ENCODE assay signal across 25 cellular contexts in the genomic region with DNA sequence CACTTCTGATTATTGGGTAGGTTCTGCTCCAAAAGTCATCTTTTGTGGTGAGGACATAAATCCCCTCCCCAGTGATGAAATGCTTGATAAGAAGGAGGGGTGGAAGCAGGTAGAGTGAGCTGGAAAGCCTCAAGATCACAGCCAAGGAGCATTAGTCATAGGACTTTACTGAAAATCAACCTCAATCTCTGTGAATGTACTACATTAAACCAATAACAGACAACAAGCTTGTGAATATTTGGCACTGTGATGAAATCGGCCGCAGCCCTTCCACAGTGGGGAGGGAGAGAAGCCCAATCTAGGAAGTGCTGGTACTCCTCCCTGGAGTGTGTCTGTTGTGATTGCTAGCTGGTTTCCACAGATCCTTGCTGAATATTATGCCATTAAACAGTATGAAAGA. TPM values are rescaled to one million over a fixed set of nuclear protein-coding genes. Genes with fewer than 3 reads are reported as not detected.
DNase-seq lines count a peak whose midpoint lies in the region; TF ChIP-seq lines count a peak whose summit lies in the region.
"Had no signal": no experiment of that assay in that cellular context is flagged by ENCODE, and none has a peak within 500 bp of the region (broad histone marks: within the 10 kb centered on the region; RNA-seq: fewer than 3 reads in every experiment).

No MANE protein-coding gene starts in this region.

- no peaks in the 10 kb centered on the region for H3K36me3 Mint-ChIP-seq in MCF 10A (ENCODE audit: insufficient read depth, unreplicated experiment)
- H3K36me3 Mint-ChIP-seq: CD4-positive, alpha-beta memory T cell; stimulated activated effector memory CD8-positive, alpha-beta T cell treated with anti-CD3 and anti-CD28 coated beads, Interleukin-12 subunit alpha, Interleukin-12 subunit beta, amount 100 ng/mL, for 72 hours had no signal

- no peaks in the 10 kb centered on the region for H3K9me3 Mint-ChIP-seq in MCF 10A (ENCODE audit: unreplicated experiment)
- H3K9me3 Mint-ChIP-seq: CD4-positive, alpha-beta memory T cell; endodermal cell; stimulated activated effector memory CD8-positive, alpha-beta T cell treated with anti-CD3 and anti-CD28 coated beads, Interleukin-12 subunit alpha, Interleukin-12 subunit beta, amount 100 ng/mL, for 72 hours had no signal

- H3K4me2 ChIP-seq in mesenchymal stem cell (ENCODE audit: low read length, poor library complexity, severe bottlenecking) = no peak overlapping the region

- no peak overlapping the region for H4K91ac ChIP-seq in mesenchymal stem cell (ENCODE audit: low read length)

- peaks cover 0 to 7% of the 10 kb centered on the region in 2 donors for H3K27me3 ChIP-seq in breast epithelium
- peaks cover 9 to 21% of the 10 kb centered on the region in 2 experiments for H3K27me3 ChIP-seq in mesenchymal stem cell (ENCODE audit: control insufficient read depth in 1 of 2, insufficient read depth in 1 of 2, low read length in 2 of 2)
- no peaks in the 10 kb centered on the region for H3K27me3 ChIP-seq in transverse colon
- H3K27me3 ChIP-seq: SJSA1 had no signal

- no peak overlapping the region for H4K8ac ChIP-seq in mesenchymal stem cell (ENCODE audit: low read length)

- WGBS in mesenchymal stem cell = 100% methylated on average over 2 of the region's 2 CpGs
- 54 to 60% methylated on average over 1 to 2 of the region's 2 CpGs for WGBS in transverse colon (ENCODE audit: low coverage in 1 of 2), 2 donors

- TF ChIP-seq EP300 in transverse colon (IDR thresholded peaks at IDR 0.05; ENCODE audit: low read depth) = no peak

- no peak overlapping the region for H2BK12ac ChIP-seq in mesenchymal stem cell (ENCODE audit: low read length in 2 of 2)

- no peak overlapping the region for H3K4me3 Mint-ChIP-seq in MCF 10A (ENCODE audit: unreplicated experiment)
- H3K4me3 Mint-ChIP-seq: CD4-positive, alpha-beta memory T cell; endodermal cell; stimulated activated effector memory CD8-positive, alpha-beta T cell treated with anti-CD3 and anti-CD28 coated beads, Interleukin-12 subunit alpha, Interleukin-12 subunit beta, amount 100 ng/mL, for 72 hours had no signal

- no peak for TF ChIP-seq POLR2A in breast epithelium (IDR thresholded peaks at IDR 0.05)
- no peak for TF ChIP-seq POLR2A in transverse colon (IDR thresholded peaks at IDR 0.05)

- no peaks in the 10 kb centered on the region for H3K4me1 ChIP-seq in breast epithelium
- peaks cover 2% of the 10 kb centered on the region for H3K4me1 ChIP-seq in mesenchymal stem cell (ENCODE audit: control insufficient read depth, insufficient read depth, low read depth, low read length)
- no peaks in the 10 kb centered on the region for H3K4me1 ChIP-seq in transverse colon

- H3K14ac ChIP-seq in mesenchymal stem cell (ENCODE audit: low read length in 2 of 2) = no peak overlapping the region

- in situ Hi-C loops in transverse colon (cut with MboI; ENCODE audit: low pct_ligation_motif_present in 1 of 4, low pct_unique_long_range_greater_than_20kb in 1 of 4, low sequenced_read_pairs in 3 of 4) = loop anchor here in 1 of 4 donors (25.0 kb wide), 1 partner anchor 145 kb away; no protein-coding TSS in a partner anchor

- H2BK120ac ChIP-seq in mesenchymal stem cell (ENCODE audit: low read depth, low read length) = no peak overlapping the region

- no peak overlapping the region for H2BK5ac ChIP-seq in mesenchymal stem cell (ENCODE audit: low read depth, low read length, poor library complexity, severe bottlenecking)

- TF ChIP-seq CTCF in MCF 10A (IDR thresholded peaks at IDR 0.05; ENCODE audit: unreplicated experiment) (no peak), breast epithelium (IDR thresholded peaks at IDR 0.05) (no peak), transverse colon (IDR thresholded peaks at IDR 0.05) (no peak)

- no peak overlapping the region for H3K23ac ChIP-seq in mesenchymal stem cell (ENCODE audit: low read length in 2 of 2)

- H3K79me1 ChIP-seq in mesenchymal stem cell (replicated peaks; ENCODE audit: low read length, poor library complexity, severe bottlenecking) = no peaks in the 10 kb centered on the region

- H3K9me3 ChIP-seq in breast epithelium (no peaks in the 10 kb centered on the region), mesenchymal stem cell (ENCODE audit: control insufficient read depth, low read length) (no peaks in the 10 kb centered on the region), transverse colon (no peaks in the 10 kb centered on the region)
- H3K9me3 ChIP-seq: HAP-1, SJSA1 had no signal

- H2BK15ac ChIP-seq in mesenchymal stem cell (ENCODE audit: low read depth, poor library complexity, severe bottlenecking) = no peak overlapping the region

- no peak overlapping the region for H3K4ac ChIP-seq in mesenchymal stem cell (ENCODE audit: low read depth in 1 of 2, low read length in 2 of 2)

- H3K27ac ChIP-seq in breast epithelium (no peak overlapping the region), mesenchymal stem cell (ENCODE audit: low read length, poor library complexity, severe bottlenecking) (no peak overlapping the region), transverse colon (no peak overlapping the region)
- H3K27ac ChIP-seq: HL-60, SJSA1 had no signal

- DNase-seq in MCF 10A (ENCODE audit: unreplicated experiment) = peak; percentile 64
- DNase-seq in breast epithelium (ENCODE audit: low spot score in 2 of 2) = no peak
- peak; percentile 55 for DNase-seq in amniotic epithelial cell (ENCODE audit: low read depth)
- peak; percentile 47 for DNase-seq in kidney tubule cell (ENCODE audit: low spot score)
- DNase-seq in mesenchymal stem cell = no peak
- DNase-seq in C1 segment of cervical spinal cord (lab: John Stamatoyannopoulos, UW) = no peak
- no peak for DNase-seq in T1000 (lab: John Stamatoyannopoulos, UW)
- DNase-seq in transverse colon = no peak
- DNase-seq: activated effector memory CD4-positive, alpha-beta T cell treated with Interleukin-2 at 50 U/mL for 16 hours; CD4-positive, alpha-beta memory T cell; endodermal cell; foreskin fibroblast; KBM-7; left colon; NCI-H1105 treated with DMSO at 0.1 percent for 48 hours; retina; stimulated activated CD4-positive, alpha-beta T cell treated with anti-CD3 and anti-CD28 coated beads, Interleukin-15, amount 100 ng/mL, for 24 hours; T-helper 2 cell; trophoblast cell had no signal

- CTCF ChIA-PET in MCF 10A (lab: Yijun Ruan, JAX) = interaction anchor here (0.6 to 4.1 kb wide), 6 partner anchors 9 to 336 kb away, joined by 3 to 20 read pairs (median 4); no protein-coding TSS in a partner anchor

- POLR2A ChIA-PET in MCF 10A (lab: Yijun Ruan, JAX) = interaction anchor here (0.6 to 2.2 kb wide), 7 partner anchors 9 to 954 kb away, joined by 3 to 9 read pairs (median 3); partner anchors contain the start of genes MBIP and SLC25A21

- H3K27me3 Mint-ChIP-seq in MCF 10A (ENCODE audit: insufficient read depth, unreplicated experiment) = no peaks in the 10 kb centered on the region

- no peak overlapping the region for H3K9ac ChIP-seq in mesenchymal stem cell (ENCODE audit: low read length)

- no peaks in the 10 kb centered on the region for H3K36me3 ChIP-seq in breast epithelium
- H3K36me3 ChIP-seq in mesenchymal stem cell (ENCODE audit: control insufficient read depth in 1 of 2, insufficient read depth in 2 of 2, low read depth in 1 of 2, low read length in 2 of 2) = no peaks in the 10 kb centered on the region
- no peaks in the 10 kb centered on the region for H3K36me3 ChIP-seq in transverse colon
- H3K36me3 ChIP-seq: HAP-1, SJSA1 had no signal

- H3K4me1 Mint-ChIP-seq in MCF 10A (ENCODE audit: insufficient read depth, unreplicated experiment) = peaks cover 14% of the 10 kb centered on the region
- H3K4me1 Mint-ChIP-seq: CD4-positive, alpha-beta memory T cell; stimulated activated effector memory CD8-positive, alpha-beta T cell treated with anti-CD3 and anti-CD28 coated beads, Interleukin-12 subunit alpha, Interleukin-12 subunit beta, amount 100 ng/mL, for 72 hours had no signal

- H2AFZ ChIP-seq in mesenchymal stem cell (ENCODE audit: low read depth, low read length) = no peak overlapping the region

- H3K27ac Mint-ChIP-seq in MCF 10A (ENCODE audit: low read depth, unreplicated experiment) = no peak overlapping the region
- H3K27ac Mint-ChIP-seq: CD4-positive, alpha-beta memory T cell; endodermal cell; stimulated activated effector memory CD8-positive, alpha-beta T cell treated with anti-CD3 and anti-CD28 coated beads, Interleukin-12 subunit alpha, Interleukin-12 subunit beta, amount 100 ng/mL, for 72 hours had no signal

- intact Hi-C loops in MCF 10A (cut with micrococcal nuclease) = loop anchor here (10.0 kb wide), 2 partner anchors 97 to 113 kb away; no protein-coding TSS in a partner anchor
- intact Hi-C loops in breast epithelium (cut with DNase I; ENCODE audit: low total_unique reads) = no loop called here
- intact Hi-C loops in transverse colon (cut with DNase I; ENCODE audit: low total_unique reads) = no loop called here

- H3K4me3 ChIP-seq in breast epithelium (no peak overlapping the region), mesenchymal stem cell (ENCODE audit: insufficient read depth in 1 of 2, low read depth in 1 of 2, low read length in 2 of 2) (no peak overlapping the region), transverse colon (no peak overlapping the region)
- H3K4me3 ChIP-seq: HAP-1, SJSA1 had no signal

- no TSS peak for BruUV-seq in MCF 10A (replicated peaks; lab: Mats Ljungman, UMichigan)

- no peak overlapping the region for H2AK5ac ChIP-seq in mesenchymal stem cell (ENCODE audit: low read length, severe bottlenecking)

- H3K18ac ChIP-seq in mesenchymal stem cell (ENCODE audit: low read depth in 1 of 2, low read length in 2 of 2) = no peak overlapping the region

RNA-seq across cellular contexts. Expression of gene PTCSC3, which starts 41.2 kb away (rescaled TPM):
- not detected in 2 replicates for total RNA-seq in MCF 10A (2022)
- total RNA-seq in breast epithelium = not detected
- not detected for polyA plus RNA-seq in mesenchymal stem cell (2013, experiment 1 of 2)
- polyA plus RNA-seq in mesenchymal stem cell (2013, experiment 2 of 2) = not detected
- total RNA-seq in transverse colon = not detected
- total RNA-seq: activated CD8-positive, alpha-beta memory T cell treated with anti-CD3 and anti-CD28 coated beads for 36 hours; CD4-positive, alpha-beta memory T cell; endodermal cell; left colon; mucosa of gallbladder; SJSA1 had no signal
- polyA plus RNA-seq: CD4-positive, alpha-beta memory T cell had no signal

Comparison
In these comparisons a context has a peak if more than half of its experiments do, and no peak if none do; other contexts are left out.
1. DNase-seq: peak in MCF 10A (single experiment), amniotic epithelial cell (single experiment) and kidney tubule cell (single experiment); none in breast epithelium (0 of 2), mesenchymal stem cell (single experiment), C1 segment of cervical spinal cord (0 of 14), T1000 (single experiment) and transverse colon (single experiment).